22 cellular contexts compared by ENCODE assay signal in genomic region chr6:3372912-3373554, GRCh38.
DNase-seq lines count a peak whose midpoint lies in the region; TF ChIP-seq lines count a peak whose summit lies in the region.
"Had no signal": no experiment of that assay in that cellular context is flagged by ENCODE, and none has a peak within 500 bp of the region (broad histone marks: within the 10 kb centered on the region; RNA-seq: fewer than 3 reads in every experiment).

No MANE protein-coding gene starts in this region.

- WGBS in esophagus squamous epithelium, 2 donors: 61 to 78% methylated on average over 5 of the region's 6 CpGs

- DNase-seq in LoVo (ENCODE audit: low spot score) (peak; percentile 28), colonic mucosa (peak; percentile 69), esophagus squamous epithelium (lab: John Stamatoyannopoulos, UW) (no peak), epidermal melanocyte (ENCODE audit: insufficient read length, low spot score) (no peak), retina (no peak)
- no peak for DNase-seq in activated CD4-positive, CD25-positive, alpha-beta regulatory T cell treated with anti-CD3 and anti-CD28 coated beads, Interleukin-2, amount 50 U/mL, for 72 hours
- DNase-seq: activated B cell treated with CpG ODN at 0.5 μM for 24 hours; activated CD4-positive, alpha-beta T cell treated with anti-CD3 and anti-CD28 coated beads, Interleukin-2, amount 50 U/mL, for 4 hours; activated CD8-positive, alpha-beta memory T cell treated with anti-CD3 and anti-CD28 coated beads, Interleukin-2, amount 50 U/mL, for 48 hours; activated naive CD8-positive, alpha-beta T cell treated with anti-CD3 and anti-CD28 coated beads, Interleukin-2, amount 10 ng/mL, durations not matched to agents 7 days and 5 days; cerebellar nuclear complex; DND-41; effector CD4-positive, alpha-beta T cell; foreskin keratinocyte; NCI-H1092; NCI-H2029; NCI-H748 treated with DMSO at 0.1 percent for 48 hours; T1000 had no signal

- H3K4me3 ChIP-seq in colonic mucosa (no peak overlapping the region), mucosa of rectum (ENCODE audit: low read length in 2 of 2) (no peak overlapping the region), esophagus squamous epithelium (no peak overlapping the region)
- H3K4me3 ChIP-seq: HAP-1 had no signal

- no peaks in the 10 kb centered on the region for H3K27me3 ChIP-seq in colonic mucosa
- H3K27me3 ChIP-seq in mucosa of rectum (ENCODE audit: control insufficient read depth in 2 of 2, insufficient read depth in 2 of 2, low read length in 2 of 2): no peaks in the 10 kb centered on the region
- no peaks in the 10 kb centered on the region for H3K27me3 ChIP-seq in esophagus squamous epithelium
- H3K27me3 ChIP-seq: foreskin keratinocyte had no signal

- no peaks in the 10 kb centered on the region for H3K9me3 ChIP-seq in colonic mucosa
- no peaks in the 10 kb centered on the region for H3K9me3 ChIP-seq in mucosa of rectum (ENCODE audit: control insufficient read depth in 2 of 2, low read length in 2 of 2)
- H3K9me3 ChIP-seq in esophagus squamous epithelium: no peaks in the 10 kb centered on the region
- H3K9me3 ChIP-seq: Caco-2, HAP-1 had no signal

- no peaks in the 10 kb centered on the region for H3K36me3 ChIP-seq in colonic mucosa
- peaks cover 4 to 9% of the 10 kb centered on the region in 2 donors for H3K36me3 ChIP-seq in mucosa of rectum (ENCODE audit: control insufficient read depth in 2 of 2, insufficient read depth in 2 of 2, low read length in 2 of 2)
- H3K36me3 ChIP-seq in esophagus squamous epithelium: peaks cover 0 to 7% (median 2%) of the 10 kb centered on the region in 3 donors
- H3K36me3 ChIP-seq: HAP-1 had no signal

- peaks cover 8% of the 10 kb centered on the region for H3K4me1 ChIP-seq in colonic mucosa
- H3K4me1 ChIP-seq in mucosa of rectum (ENCODE audit: control insufficient read depth in 2 of 2, insufficient read depth in 2 of 2, low read length in 2 of 2): peaks cover 13 to 39% of the 10 kb centered on the region in 2 donors
- peaks cover 0 to 41% (median 4%) of the 10 kb centered on the region in 3 donors for H3K4me1 ChIP-seq in esophagus squamous epithelium

- H3K27ac ChIP-seq in 22Rv1 (peak overlapping the region; percentile 43), colonic mucosa (peak overlapping the region; percentile 10), mucosa of rectum (ENCODE audit: low read depth in 2 of 2, low read length in 2 of 2) (peak overlapping the region; percentile 46 to 67), esophagus squamous epithelium (no peak overlapping the region)
- H3K27ac ChIP-seq: foreskin keratinocyte had no signal

- H3K9ac ChIP-seq in colonic mucosa (ENCODE audit: low read depth in 2 of 2, low read length in 2 of 2) (no peak overlapping the region), mucosa of rectum (ENCODE audit: low read depth in 1 of 2, low read length in 2 of 2) (no peak overlapping the region)

- TF ChIP-seq POLR2A in esophagus squamous epithelium (IDR thresholded peaks at IDR 0.05): no peak

- TF ChIP-seq CTCF in 22Rv1 (IDR thresholded peaks at IDR 0.05) (no peak), colonic mucosa (IDR thresholded peaks at IDR 0.05) (no peak), esophagus squamous epithelium (IDR thresholded peaks at IDR 0.05) (no peak)

- intact Hi-C loops in colonic mucosa (cut with DNase I): no loop called here
- intact Hi-C loops in esophagus squamous epithelium (cut with DNase I): no loop called here

Comparison
In these comparisons a context has a peak if more than half of its experiments do, and no peak if none do; other contexts are left out.
1. H3K27ac ChIP-seq: peak in 22Rv1 (single experiment), colonic mucosa (single experiment) and mucosa of rectum (2 of 2); none in esophagus squamous epithelium (0 of 4).
2. DNase-seq: peak in LoVo (single experiment) and colonic mucosa (single experiment); none in esophagus squamous epithelium (single experiment), activated CD4-positive, CD25-positive, alpha-beta regulatory T cell treated with anti-CD3 and anti-CD28 coated beads, Interleukin-2, amount 50 U/mL, for 72 hours (single experiment), epidermal melanocyte (single experiment) and retina (single experiment).